19 cellular contexts compared by ENCODE assay signal in the genomic region with DNA sequence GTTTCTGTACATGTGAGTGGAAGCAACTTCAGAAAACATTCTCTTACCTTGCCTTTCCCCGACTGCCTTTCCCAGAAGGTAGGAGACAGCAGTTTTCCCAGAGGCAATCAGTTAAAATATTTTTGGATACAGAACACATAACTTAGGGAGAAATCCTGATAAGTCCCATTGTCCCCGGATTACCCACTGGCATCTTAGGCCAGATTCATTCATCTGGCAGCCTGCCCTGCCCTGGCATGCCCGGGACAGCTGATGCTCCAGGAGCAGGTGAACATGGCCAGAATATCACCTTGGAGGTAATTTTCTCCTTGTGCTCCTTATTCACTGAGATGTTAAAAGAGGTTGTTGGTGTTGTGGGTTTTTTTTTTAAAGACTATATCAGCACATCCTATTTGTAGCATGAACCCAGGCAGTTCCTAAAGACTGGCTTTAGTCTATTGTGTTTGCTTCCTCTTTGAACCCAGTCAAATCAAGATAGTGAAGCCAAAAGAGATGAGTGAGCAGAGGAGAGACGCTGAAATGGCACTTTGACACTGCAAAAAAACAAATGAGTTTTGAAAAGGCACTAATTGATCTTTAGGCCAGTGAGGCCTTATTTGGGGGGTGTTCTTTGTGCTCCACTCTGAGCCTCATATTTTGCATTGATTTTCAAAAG.
A peak's percentile ranks its signal among the peaks of the same experiment; 100 is the strongest.
DNase-seq lines count a peak whose midpoint lies in the region; ATAC-seq and TF ChIP-seq lines count a peak whose summit lies in the region.
"Had no signal": no experiment of that assay in that cellular context is flagged by ENCODE, and none has a peak within 500 bp of the region (broad histone marks: within the 10 kb centered on the region; RNA-seq: fewer than 3 reads in every experiment).

No MANE protein-coding gene starts in this region.

- H3K36me3 Mint-ChIP-seq in mesothelial cell of epicardium = no peaks in the 10 kb centered on the region
- H3K36me3 Mint-ChIP-seq: activated naive CD8-positive, alpha-beta T cell treated with anti-CD3 and anti-CD28 coated beads, Interleukin-2, amount 10 ng/mL, durations not matched to agents 7 days and 5 days; stimulated activated memory B cell treated with anti-CD40 and anti-IgM and Interleukin-4, amounts not matched to agents 10 μg/mL and 1 μg/mL and 100 μg/mL, for 72 hours had no signal

- H3K27me3 Mint-ChIP-seq in mesothelial cell of epicardium (ENCODE audit: low read depth) = no peaks in the 10 kb centered on the region
- H3K27me3 Mint-ChIP-seq: activated naive CD8-positive, alpha-beta T cell treated with anti-CD3 and anti-CD28 coated beads, Interleukin-2, amount 10 ng/mL, durations not matched to agents 7 days and 5 days; progenitor cell of endocrine pancreas; stimulated activated memory B cell treated with anti-CD40 and anti-IgM and Interleukin-4, amounts not matched to agents 10 μg/mL and 1 μg/mL and 100 μg/mL, for 72 hours had no signal

- DNase-seq in G401 (ENCODE audit: low spot score) = peak; percentile 11
- DNase-seq in NCI-H69 (lab: John Stamatoyannopoulos, UW) = peak; percentile 31
- DNase-seq in Right ventricle myocardium superior = peak; percentile 62
- DNase-seq in mesothelial cell of epicardium (ENCODE audit: low spot score in 2 of 2, unreplicated experiment in 2 of 2) = no peak
- no peak for DNase-seq in NCI-H82 treated with DMSO at 0.1 percent for 48 hours (lab: John Stamatoyannopoulos, UW; ENCODE audit: unreplicated experiment)
- no peak for DNase-seq in lower leg skin (ENCODE audit: low spot score in 2 of 2)
- no peak for DNase-seq in retina
- no peak for DNase-seq in CD1c-positive myeloid dendritic cell (ENCODE audit: extremely low spot score)
- DNase-seq: activated CD8-positive, alpha-beta memory T cell treated with anti-CD3 and anti-CD28 coated beads, Interleukin-2, amount 50 U/mL, for 4 hours; activated naive CD8-positive, alpha-beta T cell treated with anti-CD3 and anti-CD28 coated beads, Interleukin-2, amount 10 ng/mL, durations not matched to agents 7 days and 5 days; DMS153; GF-D8; left colon; NCI-H1694; nephron progenitor cell had no signal

- H3K4me3 ChIP-seq in lower leg skin (ENCODE audit: low read depth, poor library complexity, severe bottlenecking) = no peak overlapping the region

- peak overlapping the region; percentile 59 for H3K27ac Mint-ChIP-seq in mesothelial cell of epicardium
- H3K27ac Mint-ChIP-seq: activated naive CD8-positive, alpha-beta T cell treated with anti-CD3 and anti-CD28 coated beads, Interleukin-2, amount 10 ng/mL, durations not matched to agents 7 days and 5 days; activated T-helper 2 cell treated with anti-CD3 and anti-CD28 coated beads, Interferon-gamma antibody, Interleukin-2, Interleukin-4, amounts not matched to agents 10 μg/mL and 5 μg/mL and 100 μg/mL, durations not matched to agents 14 hours and 24 hours and 36 hours; nephron progenitor cell; progenitor cell of endocrine pancreas; stimulated activated memory B cell treated with anti-CD40 and anti-IgM and Interleukin-4, amounts not matched to agents 10 μg/mL and 1 μg/mL and 100 μg/mL, for 72 hours; T-helper 1 cell treated with Interleukin-12 subunit alpha and Interleukin-12 subunit beta and Interleukin-4 antibody, amounts not matched to agents 30 μg/mL and 1 μg/mL, for 36 hours had no signal

- TF ChIP-seq POLR2A in lower leg skin (IDR thresholded peaks at IDR 0.05) = no peak

- H3K9me3 Mint-ChIP-seq in mesothelial cell of epicardium = no peaks in the 10 kb centered on the region
- H3K9me3 Mint-ChIP-seq: activated naive CD8-positive, alpha-beta T cell treated with anti-CD3 and anti-CD28 coated beads, Interleukin-2, amount 10 ng/mL, durations not matched to agents 7 days and 5 days; activated T-helper 2 cell treated with anti-CD3 and anti-CD28 coated beads, Interferon-gamma antibody, Interleukin-2, Interleukin-4, amounts not matched to agents 10 μg/mL and 5 μg/mL and 100 μg/mL, durations not matched to agents 14 hours and 24 hours and 36 hours; nephron progenitor cell; stimulated activated memory B cell treated with anti-CD40 and anti-IgM and Interleukin-4, amounts not matched to agents 10 μg/mL and 1 μg/mL and 100 μg/mL, for 72 hours; T-helper 1 cell treated with Interleukin-12 subunit alpha and Interleukin-12 subunit beta and Interleukin-4 antibody, amounts not matched to agents 30 μg/mL and 1 μg/mL, for 36 hours had no signal

- in situ Hi-C loops in G401 (cut with HindIII; ENCODE audit: low sequenced_read_pairs) = no loop called here

- no peak overlapping the region for H3K4me3 Mint-ChIP-seq in mesothelial cell of epicardium
- H3K4me3 Mint-ChIP-seq: activated naive CD8-positive, alpha-beta T cell treated with anti-CD3 and anti-CD28 coated beads, Interleukin-2, amount 10 ng/mL, durations not matched to agents 7 days and 5 days; nephron progenitor cell; stimulated activated memory B cell treated with anti-CD40 and anti-IgM and Interleukin-4, amounts not matched to agents 10 μg/mL and 1 μg/mL and 100 μg/mL, for 72 hours; T-helper 1 cell treated with Interleukin-12 subunit alpha and Interleukin-12 subunit beta and Interleukin-4 antibody, amounts not matched to agents 30 μg/mL and 1 μg/mL, for 36 hours had no signal

- peaks cover 57% of the 10 kb centered on the region for H3K4me1 Mint-ChIP-seq in mesothelial cell of epicardium
- H3K4me1 Mint-ChIP-seq: activated naive CD8-positive, alpha-beta T cell treated with anti-CD3 and anti-CD28 coated beads, Interleukin-2, amount 10 ng/mL, durations not matched to agents 7 days and 5 days had no signal

- WGBS in lower leg skin, 2 donors = 16 to 21% methylated on average over 4 of the region's 4 CpGs

- TF ChIP-seq CTCF in mesothelial cell of epicardium (IDR thresholded peaks at IDR 0.05; ENCODE audit: unreplicated experiment) (no peak), lower leg skin (IDR thresholded peaks at IDR 0.05) (no peak)

- peak; percentile 75 for ATAC-seq in Right ventricle myocardium superior (ENCODE audit: poor library complexity)
- ATAC-seq: left colon; stimulated activated memory B cell treated with anti-CD40 and anti-IgM and Interleukin-4, amounts not matched to agents 10 μg/mL and 1 μg/mL and 100 μg/mL, for 72 hours had no signal

- intact Hi-C loops in Right ventricle myocardium superior (cut with DNase I) = no loop called here
- intact Hi-C loops in lower leg skin (cut with DNase I; ENCODE audit: low total_unique reads) = no loop called here

Comparison
In these comparisons a context has a peak if more than half of its experiments do, and no peak if none do; other contexts are left out.
1. DNase-seq: peak in G401 (single experiment), NCI-H69 (single experiment) and Right ventricle myocardium superior (single experiment); none in mesothelial cell of epicardium (0 of 2), NCI-H82 treated with DMSO at 0.1 percent for 48 hours (single experiment), lower leg skin (0 of 2), retina (single experiment) and CD1c-positive myeloid dendritic cell (single experiment).